ENCODE assay signal across 21 cellular contexts in genomic region chr2:20674309-20674965, GRCh38. TPM values are rescaled to one million over a fixed set of nuclear protein-coding genes. Genes with fewer than 3 reads are reported as not detected.
DNase-seq lines count a peak whose midpoint lies in the region; ATAC-seq and TF ChIP-seq lines count a peak whose summit lies in the region.
"Had no signal": no experiment of that assay in that cellular context is flagged by ENCODE, and none has a peak within 500 bp of the region (broad histone marks: within the 10 kb centered on the region; RNA-seq: fewer than 3 reads in every experiment).

No MANE protein-coding gene starts in this region.

- ATAC-seq in activated B cell treated with CpG ODN at 0.5 μM for 24 hours (ENCODE audit: low read depth) (no peak), gastroesophageal sphincter (no peak), GM18870 (IDR thresholded peaks at IDR 0.05; ENCODE audit: unreplicated experiment) (no peak)
- ATAC-seq: activated CD8-positive, alpha-beta T cell treated with anti-CD3 and anti-CD28 coated beads for 36 hours had no signal

- TF ChIP-seq CTCF in GM13977 (IDR thresholded peaks at IDR 0.05; ENCODE audit: extremely low read depth, insufficient read depth, missing control alignments) (no peak), activated B cell treated with CpG ODN at 0.5 μM for 24 hours (IDR thresholded peaks at IDR 0.05) (no peak), gastroesophageal sphincter (IDR thresholded peaks at IDR 0.05) (no peak), stomach (IDR thresholded peaks at IDR 0.05) (no peak), GM10266 (IDR thresholded peaks at IDR 0.05; ENCODE audit: control insufficient read depth, insufficient read depth, low read depth, missing control alignments) (no peak)

- H3K27me3 Mint-ChIP-seq in activated B cell treated with CpG ODN at 0.5 μM for 24 hours = no peaks in the 10 kb centered on the region

- H3K27me3 ChIP-seq in gastroesophageal sphincter (peaks cover 50% of the 10 kb centered on the region), stomach (peaks cover 23 to 55% (median 46%) of the 10 kb centered on the region in 3 donors)

- H3K4me3 ChIP-seq in gastroesophageal sphincter = no peak overlapping the region
- no peak overlapping the region for H3K4me3 ChIP-seq in stomach
- H3K4me3 ChIP-seq: SK-N-MC had no signal

- 74 to 97% methylated on average over 5 to 6 of the region's 11 CpGs for WGBS in gastroesophageal sphincter (ENCODE audit: low coverage in 1 of 2), 2 donors
- WGBS in stomach, 5 donors = 75 to 81% (median 76%) methylated on average over 11 of the region's 11 CpGs

- H3K36me3 Mint-ChIP-seq in activated B cell treated with CpG ODN at 0.5 μM for 24 hours (ENCODE audit: low read depth) = peaks cover 8% of the 10 kb centered on the region

- H3K4me1 ChIP-seq in gastroesophageal sphincter (peaks cover 0 to 88% (median 4%) of the 10 kb centered on the region in 3 donors), stomach (peaks cover 29 to 54% (median 39%) of the 10 kb centered on the region in 4 donors)

- DNase-seq in GM13977 (ENCODE audit: low spot score) (peak; percentile 15), activated B cell treated with CpG ODN at 0.5 μM for 24 hours (no peak), stomach (no peak), nucleus accumbens (lab: John Stamatoyannopoulos, UW) (no peak), GM10266 (ENCODE audit: extremely low spot score) (no peak), GF-D8 (lab: John Stamatoyannopoulos, UW) (no peak)
- DNase-seq: activated CD4-positive, alpha-beta T cell treated with anti-CD3 and anti-CD28 coated beads for 1 hour; activated CD8-positive, alpha-beta T cell treated with anti-CD3 and anti-CD28 coated beads for 36 hours; activated gamma-delta T cell treated with Interleukin-2 at 50 U/mL for 16 hours; activated T-cell treated with anti-CD3 and anti-CD28 coated beads, Interleukin-2, amount 50 U/mL, for 1 hour; cortex of kidney; KG1; NCI-H2171 treated with DMSO at 0.1 percent for 48 hours; NCI-H526; stimulated activated CD4-positive, alpha-beta T cell treated with anti-CD3 and anti-CD28 coated beads, Interleukin-4, amount 100 ng/mL, for 1 hour; stimulated activated naive CD4-positive, alpha-beta T cell treated with Interleukin-2 at 50 U/mL for 16 hours had no signal

- intact Hi-C loops in activated B cell treated with CpG ODN at 0.5 μM for 24 hours (cut with micrococcal nuclease) = no loop called here
- intact Hi-C loops in stomach (cut with DNase I; ENCODE audit: low total_unique reads) = no loop called here

- CTCF ChIA-PET in activated B cell treated with CpG ODN at 0.5 μM for 24 hours (lab: Charles Lee) = interaction anchor here (4.7 to 5.0 kb wide), 2 partner anchors 9 to 13 kb away, joined by 50 to 69 read pairs; partner anchors contain the start of gene GDF7

- no peaks in the 10 kb centered on the region for H3K9me3 Mint-ChIP-seq in activated B cell treated with CpG ODN at 0.5 μM for 24 hours
- H3K9me3 Mint-ChIP-seq: activated CD8-positive, alpha-beta T cell treated with anti-CD3 and anti-CD28 coated beads for 36 hours; T-helper 1 cell treated with Interleukin-12 subunit alpha and Interleukin-12 subunit beta and Interleukin-4 antibody, amounts not matched to agents 30 μg/mL and 1 μg/mL, for 36 hours had no signal

- POLR2A ChIA-PET in activated B cell treated with CpG ODN at 0.5 μM for 24 hours (lab: Charles Lee) = interaction anchor here (0.8 to 2.6 kb wide), 2 partner anchors 13 to 148 kb away, joined by 3 to 20 read pairs; partner anchors contain the start of gene LDAH

- peaks cover 73% of the 10 kb centered on the region for H3K4me1 Mint-ChIP-seq in activated B cell treated with CpG ODN at 0.5 μM for 24 hours

- H3K9me3 ChIP-seq in gastroesophageal sphincter (no peaks in the 10 kb centered on the region), stomach (peaks cover 0 to 8% (median 0%) of the 10 kb centered on the region in 4 donors)

- TF ChIP-seq EP300 in gastroesophageal sphincter (IDR thresholded peaks at IDR 0.05) = no peak
- TF ChIP-seq EP300 in stomach (IDR thresholded peaks at IDR 0.05) = no peak

- TF ChIP-seq POLR2A in gastroesophageal sphincter (IDR thresholded peaks at IDR 0.05) (no peak), stomach (IDR thresholded peaks at IDR 0.05) (no peak)

- H3K4me3 Mint-ChIP-seq in activated B cell treated with CpG ODN at 0.5 μM for 24 hours = no peak overlapping the region
- H3K4me3 Mint-ChIP-seq: activated CD8-positive, alpha-beta T cell treated with anti-CD3 and anti-CD28 coated beads for 36 hours; T-helper 1 cell treated with Interleukin-12 subunit alpha and Interleukin-12 subunit beta and Interleukin-4 antibody, amounts not matched to agents 30 μg/mL and 1 μg/mL, for 36 hours had no signal

- in situ Hi-C loops in GM13977 (cut with MboI; ENCODE audit: low pct_unique_long_range_greater_than_20kb, low sequenced_read_pairs, unreplicated experiment) = no loop called here

- peak overlapping the region; percentile 94 for H3K27ac Mint-ChIP-seq in activated B cell treated with CpG ODN at 0.5 μM for 24 hours
- H3K27ac Mint-ChIP-seq: activated CD8-positive, alpha-beta T cell treated with anti-CD3 and anti-CD28 coated beads for 36 hours; T-helper 1 cell treated with Interleukin-12 subunit alpha and Interleukin-12 subunit beta and Interleukin-4 antibody, amounts not matched to agents 30 μg/mL and 1 μg/mL, for 36 hours had no signal

- H3K27ac ChIP-seq in gastroesophageal sphincter = peak overlapping the region in 3 of 4 donors; percentile 61 to 65 (median 62)
- peak overlapping the region in 3 of 5 donors; percentile 43 to 58 (median 44) for H3K27ac ChIP-seq in stomach
- H3K27ac ChIP-seq: SK-N-MC had no signal

- H3K36me3 ChIP-seq in gastroesophageal sphincter = peaks cover 0 to 2% of the 10 kb centered on the region in 2 donors
- no peaks in the 10 kb centered on the region for H3K36me3 ChIP-seq in stomach

RNA-seq across cellular contexts. Expression of gene GDF7, which starts 7.5 kb away (rescaled TPM):
- total RNA-seq in activated B cell treated with CpG ODN at 0.5 μM for 24 hours (5.9 and 6.7 TPM in 2 replicates), gastroesophageal sphincter (10 to 100 TPM in 3 of 4 donors, 1 to 10 TPM in 1; 1.2 to 19.9 (median 15.3) TPM), stomach (1 to 10 TPM in 1 of 5 donors, under 1 TPM in 2, not detected in 2; 0.37 to 1.3 (median 0.45) TPM)
- polyA plus RNA-seq in stomach = under 1 TPM in 2 of 3 donors, not detected in 1; 0.10 to 0.12 TPM
- total RNA-seq: activated CD8-positive, alpha-beta T cell treated with anti-CD3 and anti-CD28 coated beads for 36 hours; HT-29 had no signal

RNA-seq across cellular contexts. Expression of gene HS1BP3, which starts 23.5 kb away (rescaled TPM):
- total RNA-seq in activated B cell treated with CpG ODN at 0.5 μM for 24 hours (13.0 and 13.1 TPM in 2 replicates), gastroesophageal sphincter (10 to 100 TPM; 42.8 to 89.1 (median 61.4) TPM), stomach (100 to 1,000 TPM in 1 of 5 donors, 10 to 100 TPM in 4; 13.8 to 105 (median 22.5) TPM)
- polyA plus RNA-seq in stomach = 10 to 100 TPM; 20.6 to 25.2 (median 24.1) TPM
